In the genomic region with DNA sequence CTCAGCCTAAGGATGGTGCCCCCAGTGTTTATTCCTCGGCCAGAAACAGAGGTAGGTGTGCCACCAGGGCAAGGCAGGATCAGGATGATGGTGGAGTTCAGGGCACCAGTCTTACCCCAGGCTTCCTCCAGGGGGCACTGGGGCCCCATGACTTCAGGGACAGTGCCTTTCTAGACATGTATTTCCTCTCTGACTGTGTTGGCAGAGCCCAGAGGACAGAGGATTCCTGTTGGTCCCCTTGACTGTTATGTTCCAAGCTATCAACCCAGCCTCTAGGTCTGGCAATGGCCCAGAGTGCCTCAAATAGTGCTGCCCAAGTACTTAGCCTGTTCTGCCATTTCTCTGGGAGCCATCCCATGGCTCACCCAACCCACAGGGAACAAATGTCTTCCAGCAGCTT, we compare ENCODE assay signal across 8 cellular contexts. TPM values are rescaled to one million over a fixed set of nuclear protein-coding genes. Genes with fewer than 3 reads are reported as not detected.
DNase-seq lines count a peak whose midpoint lies in the region; ATAC-seq, FAIRE-seq and TF ChIP-seq lines count a peak whose summit lies in the region.

No MANE protein-coding gene starts in this region.

- H3K36me3 ChIP-seq in bronchial epithelial cell (ENCODE audit: control insufficient read depth, insufficient read depth, low read length) (peaks cover 13% of the 10 kb centered on the region), kidney (ENCODE audit: control insufficient read depth in 1 of 2, insufficient read depth in 2 of 2, low read length in 2 of 2) (no peaks in the 10 kb centered on the region)

- H3K4me3 ChIP-seq in bronchial epithelial cell (ENCODE audit: low read depth, low read length) (no peak overlapping the region), kidney (ENCODE audit: low read length in 2 of 2) (no peak overlapping the region)

- no peaks in the 10 kb centered on the region for H3K27me3 ChIP-seq in bronchial epithelial cell (ENCODE audit: control insufficient read depth, insufficient read depth, low read length)

- peak overlapping the region; percentile 23 to 62 for H3K27ac ChIP-seq in kidney (ENCODE audit: low read depth in 2 of 2, low read length in 2 of 2)

- H3K9ac ChIP-seq in kidney (ENCODE audit: low read length in 2 of 2): peak overlapping the region in 1 of 2 donors; percentile 42

- H3K9me3 ChIP-seq in kidney (ENCODE audit: control insufficient read depth in 1 of 2, low read length in 2 of 2): no peaks in the 10 kb centered on the region

- FAIRE-seq in bronchial epithelial cell (lab: Jason Lieb, UNC): no peak
- peak; percentile 53 for FAIRE-seq in kidney (lab: Jason Lieb, UNC)

- H3K4me1 ChIP-seq in kidney (ENCODE audit: control insufficient read depth in 1 of 2, insufficient read depth in 1 of 2, low read depth in 1 of 2, low read length in 2 of 2): peaks cover 25 to 28% of the 10 kb centered on the region in 2 donors

- no peak for ATAC-seq in GM21528 (IDR thresholded peaks at IDR 0.05; ENCODE audit: low FRiP score, unreplicated experiment)

- intact Hi-C loops in kidney (cut with DNase I): loop anchor here (5.0 kb wide), 1 partner anchor 40 kb away; a partner anchor contains a TSS

- peak; percentile 54 for DNase-seq in NCI-H2227 (lab: John Stamatoyannopoulos, UW; ENCODE audit: unreplicated experiment)
- no peak for DNase-seq in NCI-H2227 treated with DMSO at 0.1 percent for 48 hours (lab: John Stamatoyannopoulos, UW)
- DNase-seq in NCI-H1092 (lab: John Stamatoyannopoulos, UW): peak; percentile 16
- peak; percentile 64 to 75 (median 68) for DNase-seq in activated CD4-positive, CD25-positive, alpha-beta regulatory T cell (lab: John Stamatoyannopoulos, UW)
- peak; percentile 47 for DNase-seq in bronchial epithelial cell (ENCODE audit: low read depth)
- peak; percentile 87 for DNase-seq in kidney
- DNase-seq in stimulated activated CD4-positive, alpha-beta T cell treated with anti-CD3 and anti-CD28 coated beads, Interleukin-1b, Interleukin-23, amount 100 ng/mL, for 1 hour (ENCODE audit: low read depth in 2 of 2): peak; percentile 54 to 73

- TF ChIP-seq CTCF in bronchial epithelial cell (IDR thresholded peaks at IDR 0.05; ENCODE audit: insufficient read depth, low read length, severe bottlenecking): peak; percentile 94
- peak; percentile 96 for TF ChIP-seq CTCF in kidney (IDR thresholded peaks at IDR 0.05; ENCODE audit: borderline replicate concordance, extremely low read depth, insufficient read depth)

RNA-seq across cellular contexts. Expression of a gene that starts 2.8 kb away (rescaled TPM):
- total RNA-seq in bronchial epithelial cell (6.6 and 8.4 TPM in 2 replicates), kidney (25.1 TPM)
- 30.3 TPM for polyA plus RNA-seq in kidney (ENCODE audit: insufficient read depth, low read depth, low replicate concordance)

RNA-seq across cellular contexts. Expression of a gene that starts 4.6 kb away (rescaled TPM):
- total RNA-seq in bronchial epithelial cell (1.2 and 3.2 TPM in 2 replicates), kidney (6.2 TPM)
- polyA plus RNA-seq in kidney (ENCODE audit: insufficient read depth, low read depth, low replicate concordance): 14.9 TPM

RNA-seq across cellular contexts. Expression of a gene that starts 39.4 kb away (rescaled TPM):
- total RNA-seq in bronchial epithelial cell: 0.26 and 0.77 TPM in 2 replicates
- total RNA-seq in kidney: 30.8 TPM
- 59.4 TPM for polyA plus RNA-seq in kidney (ENCODE audit: insufficient read depth, low read depth, low replicate concordance)

RNA-seq across cellular contexts. Expression of a gene that starts 44.8 kb away (rescaled TPM):
- total RNA-seq in bronchial epithelial cell: 42.9 and 47.1 TPM in 2 replicates
- 75.8 TPM for total RNA-seq in kidney
- 68.0 TPM for polyA plus RNA-seq in kidney (ENCODE audit: insufficient read depth, low read depth, low replicate concordance)

Comparison
In these comparisons a context has a peak if more than half of its experiments do, and no peak if none do; other contexts are left out.
1. RNA of a gene that starts 39.4 kb away (total RNA-seq): 30.8 TPM in kidney (single experiment); 0.26 to 0.77 TPM in bronchial epithelial cell; every median in the first group is over 10 times any median in the second.